In genomic region chr10:129386415-129387257, GRCh38 we compare ENCODE assay signal across 1 cellular context.
A peak's percentile ranks its signal among the peaks of the same experiment; 100 is the strongest.
TF ChIP-seq lines count a peak whose summit lies in the region.

No MANE protein-coding gene starts in this region.

TF ChIP-seq in WTC11, 78 proteins besides CTCF, POLR2A, EP300 and RAD21:
- TF ChIP-seq, protein P1, sequence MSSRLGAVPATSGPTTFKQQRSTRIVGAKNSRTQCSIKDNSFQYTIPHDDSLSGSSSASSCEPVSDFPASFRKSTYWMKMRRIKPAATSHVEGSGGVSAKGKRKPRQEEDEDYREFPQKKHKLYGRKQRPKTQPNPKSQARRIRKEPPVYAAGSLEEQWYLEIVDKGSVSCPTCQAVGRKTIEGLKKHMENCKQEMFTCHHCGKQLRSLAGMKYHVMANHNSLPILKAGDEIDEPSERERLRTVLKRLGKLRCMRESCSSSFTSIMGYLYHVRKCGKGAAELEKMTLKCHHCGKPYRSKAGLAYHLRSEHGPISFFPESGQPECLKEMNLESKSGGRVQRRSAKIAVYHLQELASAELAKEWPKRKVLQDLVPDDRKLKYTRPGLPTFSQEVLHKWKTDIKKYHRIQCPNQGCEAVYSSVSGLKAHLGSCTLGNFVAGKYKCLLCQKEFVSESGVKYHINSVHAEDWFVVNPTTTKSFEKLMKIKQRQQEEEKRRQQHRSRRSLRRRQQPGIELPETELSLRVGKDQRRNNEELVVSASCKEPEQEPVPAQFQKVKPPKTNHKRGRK (CRISPR knock-in tag; IDR thresholded peaks at IDR 0.05; ENCODE audit: borderline replicate concordance): peak; percentile 90; the same call in 1 of the 2 replicates
- TF ChIP-seq ZNF671 (CRISPR knock-in tag; IDR thresholded peaks at IDR 0.05): no peak
